In genomic region chr11:65919151-65920034, GRCh38 we compare ENCODE assay signal across 1 cellular context.
TF ChIP-seq lines count a peak whose summit lies in the region.

Gene DRAP1 (plus strand): TSS chr11:65919426. CDS start chr11:65919502, 76 bp downstream.

TF ChIP-seq in K562, 482 proteins besides CTCF, POLR2A, EP300 and RAD21 (continued from another document and continues in another):
- TF ChIP-seq ZNF146 (CRISPR knock-in tag; IDR thresholded peaks at IDR 0.05; ENCODE audit: unreplicated experiment) (no peak), NEUROD1 (IDR thresholded peaks at IDR 0.05; ENCODE audit: borderline replicate concordance, low read depth, low read length, partially characterized antibody) (peak; percentile 100), PCBP2 (IDR thresholded peaks at IDR 0.05; ENCODE audit: low read depth, low read length, poor library complexity, severe bottlenecking) (no peak), PHTF2 (CRISPR knock-in tag; IDR thresholded peaks at IDR 0.05) (no peak), BRD9 (IDR thresholded peaks at IDR 0.05; ENCODE audit: low read depth, partially characterized antibody) (no peak), SUPT5H (IDR thresholded peaks at IDR 0.05) (no peak), POLR2B (IDR thresholded peaks at IDR 0.05; ENCODE audit: low read depth, partially characterized antibody) (no peak), RBM39 (optimal IDR thresholded peaks at IDR 0.05; ENCODE audit: low read depth, low read length) (no peak), HOXB6 (CRISPR knock-in tag; IDR thresholded peaks at IDR 0.05; ENCODE audit: borderline replicate concordance) (no peak), KAT7 (CRISPR knock-in tag; IDR thresholded peaks at IDR 0.05; ENCODE audit: borderline replicate concordance) (peak; percentile 66; the same call in 1 of the 2 replicates), FOXO4 (CRISPR knock-in tag; IDR thresholded peaks at IDR 0.05) (no peak), ZNF134 (CRISPR knock-in tag; conservative IDR thresholded peaks at IDR 0.05) (no peak), CHCHD3 (CRISPR knock-in tag; IDR thresholded peaks at IDR 0.05) (no peak), CCNT2 (IDR thresholded peaks at IDR 0.05; ENCODE audit: borderline replicate concordance, extremely low read depth, insufficient read length, low read depth, low read length) (peak; percentile 96), TARDBP (IDR thresholded peaks at IDR 0.05) (peak; percentile 68; the same call in 1 of the 2 replicates), ZNF316 (IDR thresholded peaks at IDR 0.05) (no peak), KLF6 (CRISPR knock-in tag; IDR thresholded peaks at IDR 0.05; ENCODE audit: borderline replicate concordance) (no peak), ZNF766 (CRISPR knock-in tag; conservative IDR thresholded peaks at IDR 0.05) (0 out of 2 replicates have a peak, but pooled peaks have one; percentile 60), ZNF282 (CRISPR knock-in tag; IDR thresholded peaks at IDR 0.05) (no peak), THRA (IDR thresholded peaks at IDR 0.05) (no peak), ZNF124 (CRISPR knock-in tag; IDR thresholded peaks at IDR 0.05) (no peak), HNRNPH1 (optimal IDR thresholded peaks at IDR 0.05; ENCODE audit: low read depth, low read length) (no peak), TEAD1 (CRISPR knock-in tag; IDR thresholded peaks at IDR 0.05) (no peak; a peak in 1 of 4 replicates), ZNF583 (CRISPR knock-in tag; IDR thresholded peaks at IDR 0.05) (no peak), ZNF644 (tag; IDR thresholded peaks at IDR 0.05; ENCODE audit: low read depth) (no peak; the same call in 1 of the 2 replicates), HNRNPLL (IDR thresholded peaks at IDR 0.05; ENCODE audit: low read depth, low read length, poor library complexity, severe bottlenecking) (peak; percentile 53), CREB5 (CRISPR knock-in tag; IDR thresholded peaks at IDR 0.05) (no peak), ZBTB17 (CRISPR knock-in tag; IDR thresholded peaks at IDR 0.05) (peak; percentile 88), SNRNP70 (optimal IDR thresholded peaks at IDR 0.05; ENCODE audit: low read depth, low read length) (no peak), ETS1 (conservative IDR thresholded peaks at IDR 0.05; ENCODE audit: control insufficient read depth, low read depth, low read length) (peak; percentile 58), SMAD2 (IDR thresholded peaks at IDR 0.05; ENCODE audit: low read depth, low read length) (no peak), HNRNPUL1 (IDR thresholded peaks at IDR 0.05; ENCODE audit: low read length) (no peak), ID3 (CRISPR knock-in tag; IDR thresholded peaks at IDR 0.05) (no peak), ID3 (tag; IDR thresholded peaks at IDR 0.05) (peak; percentile 47; the same call in 1 of the 2 replicates), NR1H2 (CRISPR knock-in tag; IDR thresholded peaks at IDR 0.05) (no peak), TEAD4 (IDR thresholded peaks at IDR 0.05; ENCODE audit: low read length) (peak; percentile 51), TEAD4 (CRISPR knock-in tag; IDR thresholded peaks at IDR 0.05; ENCODE audit: borderline replicate concordance) (no peak), FIP1L1 (IDR thresholded peaks at IDR 0.05; ENCODE audit: low read depth, low read length, poor library complexity, severe bottlenecking) (peak; percentile 83), ILK (tag; IDR thresholded peaks at IDR 0.05; ENCODE audit: borderline replicate concordance, low read depth) (no peak), NFIC (IDR thresholded peaks at IDR 0.05) (peak; percentile 13), NFXL1 (CRISPR knock-in tag; IDR thresholded peaks at IDR 0.05) (no peak), E2F4 (CRISPR knock-in tag; IDR thresholded peaks at IDR 0.05; ENCODE audit: low read depth) (peak; percentile 78; the same call in 1 of the 2 replicates), HEY1 (CRISPR knock-in tag; IDR thresholded peaks at IDR 0.05; ENCODE audit: borderline replicate concordance) (no peak), PREB (CRISPR knock-in tag; IDR thresholded peaks at IDR 0.05) (no peak), ZBTB2 (IDR thresholded peaks at IDR 0.05) (no peak), SMARCA4 (IDR thresholded peaks at IDR 0.05) (no peak), REST (CRISPR knock-in tag; IDR thresholded peaks at IDR 0.05; ENCODE audit: low read depth) (no peak), PTRF (tag; IDR thresholded peaks at IDR 0.05) (no peak), CREBBP (IDR thresholded peaks at IDR 0.05; ENCODE audit: low read depth, low read length) (no peak), ETV6 (IDR thresholded peaks at IDR 0.05; ENCODE audit: borderline replicate concordance in 1 of 2, low read depth in 2 of 2, low read length in 1 of 2) (peak in 1 of 2 experiments; percentile 66; a peak in 2 of 4 replicates), ETV6 (CRISPR knock-in tag; IDR thresholded peaks at IDR 0.05; ENCODE audit: borderline replicate concordance) (no peak), ZNF24 (IDR thresholded peaks at IDR 0.05) (peak; percentile 69; the same call in 1 of the 2 replicates), SREBF2 (CRISPR knock-in tag; IDR thresholded peaks at IDR 0.05) (no peak), ZNF140 (CRISPR knock-in tag; IDR thresholded peaks at IDR 0.05) (no peak)
